1 cellular context compared by ENCODE assay signal in genomic region chr14:61780125-61780524, GRCh38.
A peak's percentile ranks its signal among the peaks of the same experiment; 100 is the strongest.
TF ChIP-seq lines count a peak whose summit lies in the region.

No MANE protein-coding gene starts in this region.

TF ChIP-seq in GM12878, 131 proteins besides CTCF, POLR2A, EP300 and RAD21:
- no peak for TF ChIP-seq NFXL1 (IDR thresholded peaks at IDR 0.05; ENCODE audit: borderline replicate concordance)
- TF ChIP-seq RUNX3 (IDR thresholded peaks at IDR 0.05; ENCODE audit: low read length) = peak; percentile 27; the same call in 1 of the 2 replicates
